ENCODE assay signal across 27 cellular contexts in genomic region chr10:114917459-114917858, GRCh38.
"Had no signal": no experiment of that assay in that cellular context is flagged by ENCODE, and none has a peak within 500 bp of the region (broad histone marks: within the 10 kb centered on the region; RNA-seq: fewer than 3 reads in every experiment).

No MANE protein-coding gene starts in this region.

- H3K36me3 ChIP-seq: adrenal gland, breast epithelium had no signal

- H3K27me3 ChIP-seq: adrenal gland, body of pancreas, breast epithelium had no signal

- DNase-seq: activated CD4-positive, alpha-beta memory T cell treated with anti-CD3 and anti-CD28 coated beads for 36 hours; activated CD4-positive, alpha-beta T cell treated with anti-CD3 and anti-CD28 coated beads for 36 hours; activated CD4-positive, alpha-beta T cell treated with anti-CD3 and anti-CD28 coated beads, Interleukin-2, amount 10 ng/mL, durations not matched to agents 7 days and 5 days; activated CD8-positive, alpha-beta memory T cell treated with anti-CD3 and anti-CD28 coated beads, Interleukin-2, amount 50 U/mL, for 4 hours; activated gamma-delta T cell treated with Interleukin-2 at 50 U/mL for 16 hours; activated naive CD4-positive, alpha-beta T cell treated with anti-CD3 and anti-CD28 coated beads for 36 hours; activated T-cell treated with anti-CD3 and anti-CD28 coated beads for 4 hours; activated T-cell treated with anti-CD3 and anti-CD28 coated beads, Interleukin-2, amount 50 U/mL, for 4 hours; adrenal gland; body of pancreas; Kasumi-1; MM.1S; MV-4-11; NCI-H1092; NCI-H1436 treated with DMSO at 0.1 percent for 48 hours; NCI-H1694 treated with DMSO at 0.1 percent for 48 hours; NCI-H2029; NCI-H345; NCI-H526; NK-92 treated with Interleukin-12 subunit alpha and Interleukin-12 subunit beta, amount 100 ng/mL, for 24 hours; PC-3; Right ventricle myocardium superior had no signal

- H3K4me1 ChIP-seq: body of pancreas, breast epithelium had no signal

- H3K27ac Mint-ChIP-seq: activated CD4-positive, alpha-beta memory T cell treated with anti-CD3 and anti-CD28 coated beads for 36 hours; activated CD4-positive, alpha-beta T cell treated with anti-CD3 and anti-CD28 coated beads for 36 hours; activated CD4-positive, alpha-beta T cell treated with anti-CD3 and anti-CD28 coated beads, Interleukin-2, amount 10 ng/mL, durations not matched to agents 7 days and 5 days; activated naive CD4-positive, alpha-beta T cell treated with anti-CD3 and anti-CD28 coated beads for 36 hours; activated T-helper 1 cell treated with anti-CD3 and anti-CD28 coated beads, Interleukin-12 subunit alpha, Interleukin-12 subunit beta, Interleukin-2, Interleukin-4 antibody, amounts not matched to agents 30 ng/mL and 10 ng/mL and 1 ng/mL, durations not matched to agents 14 hours and 24 hours and 36 hours had no signal

- H3K4me3 ChIP-seq: adrenal gland, body of pancreas, breast epithelium had no signal

- H3K36me3 Mint-ChIP-seq: activated CD4-positive, alpha-beta memory T cell treated with anti-CD3 and anti-CD28 coated beads for 36 hours; activated naive CD4-positive, alpha-beta T cell treated with anti-CD3 and anti-CD28 coated beads, Interleukin-2, amount 50 U/mL, for 72 hours had no signal

- H3K27ac ChIP-seq: adrenal gland, body of pancreas, breast epithelium, RWPE1 had no signal

- H3K4me3 Mint-ChIP-seq: activated CD4-positive, alpha-beta memory T cell treated with anti-CD3 and anti-CD28 coated beads for 36 hours; activated CD4-positive, alpha-beta T cell treated with anti-CD3 and anti-CD28 coated beads for 36 hours; activated CD4-positive, alpha-beta T cell treated with anti-CD3 and anti-CD28 coated beads, Interleukin-2, amount 10 ng/mL, durations not matched to agents 7 days and 5 days; activated naive CD4-positive, alpha-beta T cell treated with anti-CD3 and anti-CD28 coated beads for 36 hours; activated T-cell treated with anti-CD3 and anti-CD28 coated beads, Interleukin-2, amount 50 U/mL, for 4 hours; activated T-helper 1 cell treated with anti-CD3 and anti-CD28 coated beads, Interleukin-12 subunit alpha, Interleukin-12 subunit beta, Interleukin-2, Interleukin-4 antibody, amounts not matched to agents 30 ng/mL and 10 ng/mL and 1 ng/mL, durations not matched to agents 14 hours and 24 hours and 36 hours had no signal

- ATAC-seq: activated CD4-positive, alpha-beta T cell treated with anti-CD3 and anti-CD28 coated beads for 36 hours; activated CD4-positive, CD25-positive, alpha-beta regulatory T cell treated with anti-CD3 and anti-CD28 coated beads, Interleukin-2, amount 50 U/mL, for 24 hours; activated naive CD4-positive, alpha-beta T cell treated with anti-CD3 and anti-CD28 coated beads, Interleukin-2, amount 50 U/mL, for 72 hours; activated T-cell treated with anti-CD3 and anti-CD28 coated beads, Interleukin-2, amount 50 U/mL, for 4 hours; body of pancreas had no signal

- H3K9me3 ChIP-seq: adrenal gland, body of pancreas, breast epithelium had no signal

- H3K9me3 Mint-ChIP-seq: activated CD4-positive, alpha-beta memory T cell treated with anti-CD3 and anti-CD28 coated beads for 36 hours; activated CD4-positive, alpha-beta T cell treated with anti-CD3 and anti-CD28 coated beads, Interleukin-2, amount 10 ng/mL, durations not matched to agents 7 days and 5 days; activated naive CD4-positive, alpha-beta T cell treated with anti-CD3 and anti-CD28 coated beads for 36 hours; activated naive CD4-positive, alpha-beta T cell treated with anti-CD3 and anti-CD28 coated beads, Interleukin-2, amount 50 U/mL, for 72 hours; activated T-cell treated with anti-CD3 and anti-CD28 coated beads, Interleukin-2, amount 50 U/mL, for 4 hours; activated T-helper 1 cell treated with anti-CD3 and anti-CD28 coated beads, Interleukin-12 subunit alpha, Interleukin-12 subunit beta, Interleukin-2, Interleukin-4 antibody, amounts not matched to agents 30 ng/mL and 10 ng/mL and 1 ng/mL, durations not matched to agents 14 hours and 24 hours and 36 hours had no signal
